8 cellular contexts compared by ENCODE assay signal in the genomic region with DNA sequence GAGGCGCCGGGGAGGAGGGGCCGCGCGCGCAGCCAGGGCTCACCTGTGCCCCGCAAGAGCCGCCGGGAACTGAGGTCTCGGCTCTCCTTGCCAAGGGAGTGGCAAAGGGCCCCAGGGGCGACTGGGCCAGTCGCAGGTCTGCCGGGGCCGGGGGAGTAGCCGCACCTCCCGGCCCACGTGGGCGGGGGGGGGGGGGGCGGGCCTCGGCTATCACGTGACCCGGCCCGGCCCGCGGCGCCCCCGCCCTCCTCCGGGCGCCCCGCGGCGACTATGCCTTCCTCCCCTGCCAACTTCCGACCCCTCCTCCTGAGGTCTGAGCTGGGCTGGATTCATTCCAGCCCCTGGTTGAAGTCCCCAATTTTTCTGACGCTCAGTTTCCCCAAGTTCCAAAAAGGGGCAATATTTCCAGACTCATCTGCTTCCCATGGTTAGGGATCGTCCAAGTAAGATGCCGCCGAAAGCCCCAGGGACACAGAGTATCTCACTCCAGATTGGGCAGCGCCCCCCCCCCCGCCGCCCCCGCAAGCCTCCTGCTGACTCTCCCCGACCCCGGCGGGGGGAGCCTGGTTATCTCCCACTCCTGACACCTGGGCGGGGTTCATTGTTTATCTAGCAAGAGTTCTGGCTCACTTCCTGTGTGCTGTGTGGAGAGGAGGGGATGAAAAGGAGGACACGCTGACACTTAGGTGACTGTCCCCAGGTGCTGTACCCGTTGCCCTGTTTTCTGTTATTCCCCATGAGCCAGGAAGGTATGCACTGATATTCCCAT. TPM values are rescaled to one million over a fixed set of nuclear protein-coding genes. Genes with fewer than 3 reads are reported as not detected.
DNase-seq lines count a peak whose midpoint lies in the region; ATAC-seq and TF ChIP-seq lines count a peak whose summit lies in the region.

A gene with protein sequence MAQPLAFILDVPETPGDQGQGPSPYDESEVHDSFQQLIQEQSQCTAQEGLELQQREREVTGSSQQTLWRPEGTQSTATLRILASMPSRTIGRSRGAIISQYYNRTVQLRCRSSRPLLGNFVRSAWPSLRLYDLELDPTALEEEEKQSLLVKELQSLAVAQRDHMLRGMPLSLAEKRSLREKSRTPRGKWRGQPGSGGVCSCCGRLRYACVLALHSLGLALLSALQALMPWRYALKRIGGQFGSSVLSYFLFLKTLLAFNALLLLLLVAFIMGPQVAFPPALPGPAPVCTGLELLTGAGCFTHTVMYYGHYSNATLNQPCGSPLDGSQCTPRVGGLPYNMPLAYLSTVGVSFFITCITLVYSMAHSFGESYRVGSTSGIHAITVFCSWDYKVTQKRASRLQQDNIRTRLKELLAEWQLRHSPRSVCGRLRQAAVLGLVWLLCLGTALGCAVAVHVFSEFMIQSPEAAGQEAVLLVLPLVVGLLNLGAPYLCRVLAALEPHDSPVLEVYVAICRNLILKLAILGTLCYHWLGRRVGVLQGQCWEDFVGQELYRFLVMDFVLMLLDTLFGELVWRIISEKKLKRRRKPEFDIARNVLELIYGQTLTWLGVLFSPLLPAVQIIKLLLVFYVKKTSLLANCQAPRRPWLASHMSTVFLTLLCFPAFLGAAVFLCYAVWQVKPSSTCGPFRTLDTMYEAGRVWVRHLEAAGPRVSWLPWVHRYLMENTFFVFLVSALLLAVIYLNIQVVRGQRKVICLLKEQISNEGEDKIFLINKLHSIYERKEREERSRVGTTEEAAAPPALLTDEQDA (minus strand): TSS at position 140 of the 769 bp plus-strand sequence. CDS start 1,923 bp downstream, outside the sequence.

- H4K20me1 ChIP-seq in SK-N-SH (ENCODE audit: insufficient read depth) = no peaks in the 10 kb centered on the region

- peak within 1 kb of the TSS; percentile 97 for H3K4me3 Mint-ChIP-seq in activated naive CD8-positive, alpha-beta T cell treated with anti-CD3 and anti-CD28 coated beads for 36 hours

- H3K36me3 Mint-ChIP-seq in activated naive CD8-positive, alpha-beta T cell treated with anti-CD3 and anti-CD28 coated beads for 36 hours = peaks cover 39% of the 10 kb centered on the region

- ATAC-seq in heart right ventricle = peak; percentile 2 to 54 (median 24)
- ATAC-seq in HG02973 (IDR thresholded peaks at IDR 0.05; ENCODE audit: unreplicated experiment) = no peak
- ATAC-seq in HG03378 (IDR thresholded peaks at IDR 0.05; ENCODE audit: unreplicated experiment) = no peak

- no peak for TF ChIP-seq RAD21 in SK-N-SH (IDR thresholded peaks at IDR 0.05; ENCODE audit: low read length)

- H3K4ac ChIP-seq in trophoblast cell (ENCODE audit: low read depth, low read length) = peak within 1 kb of the TSS; percentile 37

- peaks cover 3% of the 10 kb centered on the region; the same call in 1 of the 2 replicates for H3K36me3 ChIP-seq in ES-I3 (ENCODE audit: insufficient read depth, low read length)
- no peaks in the 10 kb centered on the region for H3K36me3 ChIP-seq in SK-N-SH (replicated peaks in 1 of 2; ENCODE audit: control insufficient read depth in 1 of 2, insufficient read depth in 2 of 2, low read length in 1 of 2)
- peaks cover 0 to 36% (median 11%) of the 10 kb centered on the region in 9 donors for H3K36me3 ChIP-seq in heart right ventricle
- H3K36me3 ChIP-seq in trophoblast cell (ENCODE audit: control insufficient read depth in 1 of 2, insufficient read depth in 2 of 2, low read length in 2 of 2) = peaks cover 26 to 27% of the 10 kb centered on the region in 2 experiments

- H3K27ac ChIP-seq in SK-N-SH (ENCODE audit: low read depth in 2 of 2, low read length in 1 of 2) = no peak within 1 kb of the TSS; a peak in 1 of 4 replicates
- H3K27ac ChIP-seq in heart right ventricle = peak within 1 kb of the TSS; percentile 89 to 98 (median 96)
- peak within 1 kb of the TSS; percentile 83 for H3K27ac ChIP-seq in trophoblast cell (ENCODE audit: low read depth, low read length)

- H3K9ac ChIP-seq in ES-I3 (ENCODE audit: low read depth, low read length) (peak within 1 kb of the TSS; percentile 96), SK-N-SH (peak within 1 kb of the TSS; percentile 59; the same call in 1 of the 2 replicates), trophoblast cell (ENCODE audit: low read length) (peak within 1 kb of the TSS; percentile 85)

- no peak for TF ChIP-seq EP300 in SK-N-SH (IDR thresholded peaks at IDR 0.05; ENCODE audit: borderline replicate concordance in 1 of 2, low read depth in 1 of 2, low read length in 1 of 2)

- H3K23ac ChIP-seq in trophoblast cell (ENCODE audit: low read length) = no peak within 1 kb of the TSS

- peak within 1 kb of the TSS; percentile 91 for H4K91ac ChIP-seq in trophoblast cell (ENCODE audit: low read depth, low read length)

- peak within 1 kb of the TSS; percentile 98 for H3K27ac Mint-ChIP-seq in activated naive CD8-positive, alpha-beta T cell treated with anti-CD3 and anti-CD28 coated beads for 36 hours

- TF ChIP-seq CTCF in SK-N-SH (IDR thresholded peaks at IDR 0.05) = no peak
- TF ChIP-seq CTCF in heart right ventricle (IDR thresholded peaks at IDR 0.05) = no peak

- no peaks in the 10 kb centered on the region for H3F3A ChIP-seq in SK-N-SH (replicated peaks; ENCODE audit: insufficient read depth)

- H3K4me2 ChIP-seq in SK-N-SH (peak within 1 kb of the TSS; percentile 100), trophoblast cell (ENCODE audit: low read length) (peak within 1 kb of the TSS; percentile 88)

- H2AK5ac ChIP-seq in trophoblast cell (ENCODE audit: low read length) = peak within 1 kb of the TSS; percentile 55

- no peaks in the 10 kb centered on the region for H3K9me3 ChIP-seq in ES-I3 (ENCODE audit: control insufficient read depth, insufficient read depth, low read length)
- H3K9me3 ChIP-seq in SK-N-SH = no peaks in the 10 kb centered on the region
- no peaks in the 10 kb centered on the region for H3K9me3 ChIP-seq in heart right ventricle
- H3K9me3 ChIP-seq in trophoblast cell (ENCODE audit: insufficient read depth, low read depth, low read length) = peaks cover 2% of the 10 kb centered on the region

- peak within 1 kb of the TSS; percentile 92 for H2BK5ac ChIP-seq in trophoblast cell (ENCODE audit: low read depth, low read length, poor library complexity)

- H3K18ac ChIP-seq in trophoblast cell (ENCODE audit: low read length) = peak within 1 kb of the TSS; percentile 87

- H3K79me2 ChIP-seq in SK-N-SH (ENCODE audit: insufficient read depth) (no peaks in the 10 kb centered on the region), trophoblast cell (ENCODE audit: control insufficient read depth, insufficient read depth, low read length, poor library complexity) (peaks cover 10% of the 10 kb centered on the region)

- H4K12ac ChIP-seq in trophoblast cell (ENCODE audit: low read depth, low read length) = peak within 1 kb of the TSS; percentile 76

- H3K4me3 ChIP-seq in SK-N-SH (ENCODE audit: low read depth in 2 of 2, low read length in 1 of 2) (peak within 1 kb of the TSS; percentile 74 to 75), heart right ventricle (peak within 1 kb of the TSS; percentile 57 to 97 (median 88)), trophoblast cell (ENCODE audit: low read depth, low read length) (peak within 1 kb of the TSS; percentile 79)

- H3K4me1 Mint-ChIP-seq in activated naive CD8-positive, alpha-beta T cell treated with anti-CD3 and anti-CD28 coated beads for 36 hours = peaks cover 39% of the 10 kb centered on the region

- no peaks in the 10 kb centered on the region for H3K9me2 ChIP-seq in SK-N-SH

- no peaks in the 10 kb centered on the region for H3K27me3 Mint-ChIP-seq in activated naive CD8-positive, alpha-beta T cell treated with anti-CD3 and anti-CD28 coated beads for 36 hours

- WGBS in SK-N-SH (ENCODE audit: low lambda C conversion rate) = 27% methylated on average over 12 of the region's 47 CpGs
- WGBS in heart right ventricle, 2 donors = 4 to 6% methylated on average over 33 to 42 of the region's 47 CpGs
- no CpG with 5 or more reads among the region's 47 CpGs for WGBS in trophoblast cell (ENCODE audit: extremely low coverage, insufficient coverage, insufficient read length)

- H3K4me1 ChIP-seq in ES-I3 (ENCODE audit: insufficient read depth, low read length) (peaks cover 35% of the 10 kb centered on the region; the same call in 1 of the 2 replicates), SK-N-SH (ENCODE audit: control insufficient read depth in 1 of 2, insufficient read depth in 2 of 2, low read depth in 1 of 2, low read length in 1 of 2) (peaks cover 4 to 39% of the 10 kb centered on the region in 2 experiments; a peak in 1 of 4 replicates), heart right ventricle (peaks cover 31 to 98% (median 76%) of the 10 kb centered on the region in 9 donors), trophoblast cell (ENCODE audit: control insufficient read depth in 1 of 2, insufficient read depth in 2 of 2, low read length in 2 of 2) (peaks cover 6 to 20% of the 10 kb centered on the region in 2 experiments)

- POLR2A ChIA-PET in SK-N-SH (lab: Yijun Ruan, JAX) = no interaction called here

- no peaks in the 10 kb centered on the region for H3K9me3 Mint-ChIP-seq in activated naive CD8-positive, alpha-beta T cell treated with anti-CD3 and anti-CD28 coated beads for 36 hours

- H2BK12ac ChIP-seq in trophoblast cell (ENCODE audit: low read length) = peak within 1 kb of the TSS; percentile 32

- peaks cover 14% of the 10 kb centered on the region for H3K79me1 ChIP-seq in trophoblast cell (ENCODE audit: low read length)

- H3K14ac ChIP-seq in trophoblast cell (ENCODE audit: low read length) = peak within 1 kb of the TSS; percentile 84

- peak within 1 kb of the TSS; percentile 89 for H2BK120ac ChIP-seq in trophoblast cell (ENCODE audit: insufficient read depth, low read length, poor library complexity)

- H2AFZ ChIP-seq in SK-N-SH (ENCODE audit: low read depth) = peak within 1 kb of the TSS; percentile 99
- peak within 1 kb of the TSS; percentile 74 for H2AFZ ChIP-seq in trophoblast cell (ENCODE audit: insufficient read depth, low read length, poor library complexity)

- intact Hi-C loops in heart right ventricle (cut with DNase I) = loop anchor here in 6 of 10 donors (2.0 to 5.0 kb wide), 4 partner anchors 40 to 119 kb away; partner anchors contain the start of gene SYNGR2 (in 1 of the 6)

- CTCF ChIA-PET in SK-N-SH (lab: Yijun Ruan, JAX) = interaction anchor here (0.5 to 8.0 kb wide), 10 partner anchors 8 to 297 kb away, joined by 3 to 100 read pairs (median 4); partner anchors contain the start of gene TK1

- peak within 1 kb of the TSS; percentile 90 for H4K8ac ChIP-seq in trophoblast cell (ENCODE audit: low read depth, low read length)

- H3K27me3 ChIP-seq in SK-N-SH (ENCODE audit: insufficient read depth) (peaks cover 3% of the 10 kb centered on the region), heart right ventricle (peaks cover 0 to 3% (median 0%) of the 10 kb centered on the region in 7 donors), trophoblast cell (ENCODE audit: insufficient read depth, low read length) (no peaks in the 10 kb centered on the region)

- DNase-seq in HuH-7.5 (ENCODE audit: low spot score) = peak; percentile 84
- DNase-seq in SK-N-SH = peak; percentile 93
- DNase-seq in activated naive CD8-positive, alpha-beta T cell treated with anti-CD3 and anti-CD28 coated beads for 36 hours = peak; percentile 70
- peak in 1 of 2 donors; percentile 64 for DNase-seq in heart right ventricle
- peak; percentile 40 to 70 for DNase-seq in trophoblast cell

RNA-seq across cellular contexts. Expression of the gene that starts here (rescaled TPM):
- polyA plus RNA-seq in SK-N-SH (2012; rRNA removed) (3.8 and 5.5 TPM in 2 replicates), heart right ventricle (10 to 100 TPM; 22.8 to 86.0 TPM)
- 1.9 and 2.8 TPM in 2 replicates for polyA plus RNA-seq in SK-N-SH (2012; cell fraction: cytosol; rRNA removed)
- polyA plus RNA-seq in SK-N-SH (2012; cell fraction: nucleus; rRNA removed) = 15.2 and 17.5 TPM in 2 replicates
- total RNA-seq in activated naive CD8-positive, alpha-beta T cell treated with anti-CD3 and anti-CD28 coated beads for 36 hours = 100 to 1,000 TPM; 119 to 125 TPM
- 100 to 1,000 TPM in 1 of 10 donors, 10 to 100 TPM in 9; 42.3 to 109 (median 69.1) TPM for total RNA-seq in heart right ventricle
- 36.7 and 38.3 TPM in 2 replicates for polyA plus RNA-seq in trophoblast cell (2013)

Comparison
In these comparisons a context has a peak if more than half of its experiments do, and no peak if none do; other contexts are left out.
1. H3K27ac ChIP-seq: peak in heart right ventricle (10 of 10) and trophoblast cell (single experiment); none in SK-N-SH (0 of 2).
2. ATAC-seq: peak in heart right ventricle (8 of 8); none in HG02973 (single experiment) and HG03378 (single experiment).
3. Peak in every context shown above with its lines, with median percentiles within 50 percentile points of each other: H3K9ac ChIP-seq and H3K4me3 ChIP-seq.